Comparison of ENCODE assay signal across 17 cellular contexts in genomic region chr9:76916231-76916630, GRCh38.
"Had no signal": no experiment of that assay in that cellular context is flagged by ENCODE, and none has a peak within 500 bp of the region (broad histone marks: within the 10 kb centered on the region; RNA-seq: fewer than 3 reads in every experiment).

No MANE protein-coding gene starts in this region.

- H3K36me3 ChIP-seq: breast epithelium, sigmoid colon had no signal

- DNase-seq: activated CD8-positive, alpha-beta memory T cell treated with anti-CD3 and anti-CD28 coated beads for 24 hours; activated CD8-positive, alpha-beta memory T cell treated with anti-CD3 and anti-CD28 coated beads, Interleukin-2, amount 50 U/mL, for 4 hours; activated naive CD4-positive, alpha-beta T cell treated with Interleukin-2 at 50 U/mL for 16 hours; activated naive CD8-positive, alpha-beta T cell treated with anti-CD3 and anti-CD28 coated beads for 36 hours; activated T-cell treated with anti-CD3 and anti-CD28 coated beads, Interleukin-2, amount 50 U/mL, for 4 hours; effector memory CD4-positive, alpha-beta T cell; glutamatergic neuron; hippocampal formation; left ventricle myocardium superior; mammary epithelial cell; natural killer cell; retina; sigmoid colon; stimulated activated CD4-positive, alpha-beta T cell treated with anti-CD3 and anti-CD28 coated beads, Interleukin-15, amount 100 ng/mL, for 24 hours; T-helper 9 cell had no signal

- H3K27me3 ChIP-seq: breast epithelium, sigmoid colon had no signal

- H3K27ac ChIP-seq: breast epithelium, sigmoid colon had no signal

- H3K4me3 ChIP-seq: breast epithelium, sigmoid colon, smooth muscle cell had no signal

- H3K4me2 ChIP-seq: smooth muscle cell had no signal

- H3K9me3 ChIP-seq: breast epithelium, sigmoid colon had no signal

- H3K4me1 ChIP-seq: breast epithelium, sigmoid colon had no signal
